1 cellular context compared by ENCODE assay signal in the genomic region with DNA sequence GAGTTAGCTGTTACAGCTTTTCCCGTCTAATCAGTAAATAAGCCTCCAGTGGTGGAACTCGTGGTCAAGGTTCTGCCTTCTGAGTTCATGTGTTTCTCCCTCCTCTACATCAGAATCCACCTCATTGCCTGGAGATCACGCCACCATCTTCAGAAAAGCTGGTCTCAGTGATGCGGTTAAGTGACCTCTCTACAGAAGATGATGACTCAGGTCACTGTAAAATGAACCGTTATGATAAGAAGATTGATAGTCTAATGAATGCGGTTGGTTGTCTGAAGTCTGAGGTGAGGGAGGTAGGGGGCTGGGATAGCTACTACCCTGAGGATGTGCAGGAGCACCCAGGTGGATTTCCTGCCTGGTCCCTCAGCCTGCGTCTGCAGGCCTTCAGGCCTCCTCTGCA.
TF ChIP-seq lines count a peak whose summit lies in the region.

No MANE protein-coding gene starts in this region.

TF ChIP-seq in K562, 482 proteins besides CTCF, POLR2A, EP300 and RAD21 (continued from another document):
- TF ChIP-seq MED1 (CRISPR knock-in tag; IDR thresholded peaks at IDR 0.05; ENCODE audit: borderline replicate concordance) = no peak
- TF ChIP-seq ZBTB40 (IDR thresholded peaks at IDR 0.05) = no peak
- no peak for TF ChIP-seq ZBTB40 (CRISPR knock-in tag; IDR thresholded peaks at IDR 0.05)
- TF ChIP-seq, protein P1, sequence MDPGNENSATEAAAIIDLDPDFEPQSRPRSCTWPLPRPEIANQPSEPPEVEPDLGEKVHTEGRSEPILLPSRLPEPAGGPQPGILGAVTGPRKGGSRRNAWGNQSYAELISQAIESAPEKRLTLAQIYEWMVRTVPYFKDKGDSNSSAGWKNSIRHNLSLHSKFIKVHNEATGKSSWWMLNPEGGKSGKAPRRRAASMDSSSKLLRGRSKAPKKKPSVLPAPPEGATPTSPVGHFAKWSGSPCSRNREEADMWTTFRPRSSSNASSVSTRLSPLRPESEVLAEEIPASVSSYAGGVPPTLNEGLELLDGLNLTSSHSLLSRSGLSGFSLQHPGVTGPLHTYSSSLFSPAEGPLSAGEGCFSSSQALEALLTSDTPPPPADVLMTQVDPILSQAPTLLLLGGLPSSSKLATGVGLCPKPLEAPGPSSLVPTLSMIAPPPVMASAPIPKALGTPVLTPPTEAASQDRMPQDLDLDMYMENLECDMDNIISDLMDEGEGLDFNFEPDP (CRISPR knock-in tag; IDR thresholded peaks at IDR 0.05) = no peak
- no peak for TF ChIP-seq U2AF2 (optimal IDR thresholded peaks at IDR 0.05; ENCODE audit: low read depth, low read length)
- TF ChIP-seq, protein P2, sequence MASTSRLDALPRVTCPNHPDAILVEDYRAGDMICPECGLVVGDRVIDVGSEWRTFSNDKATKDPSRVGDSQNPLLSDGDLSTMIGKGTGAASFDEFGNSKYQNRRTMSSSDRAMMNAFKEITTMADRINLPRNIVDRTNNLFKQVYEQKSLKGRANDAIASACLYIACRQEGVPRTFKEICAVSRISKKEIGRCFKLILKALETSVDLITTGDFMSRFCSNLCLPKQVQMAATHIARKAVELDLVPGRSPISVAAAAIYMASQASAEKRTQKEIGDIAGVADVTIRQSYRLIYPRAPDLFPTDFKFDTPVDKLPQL (IDR thresholded peaks at IDR 0.05; ENCODE audit: extremely low read depth, insufficient read length) = no peak
- TF ChIP-seq BRD9 (IDR thresholded peaks at IDR 0.05; ENCODE audit: low read depth, partially characterized antibody) = no peak
- no peak for TF ChIP-seq U2AF1 (optimal IDR thresholded peaks at IDR 0.05; ENCODE audit: low read depth, low read length)
- peak in 1 of 2 experiments; percentile 37; a peak in 1 of 4 replicates for TF ChIP-seq RCOR1 (IDR thresholded peaks at IDR 0.05; ENCODE audit: borderline replicate concordance in 1 of 2, low read depth in 2 of 2, low read length in 2 of 2)
